8 cellular contexts compared by ENCODE assay signal in genomic region chr5:122311888-122312669, GRCh38. TPM values are rescaled to one million over a fixed set of nuclear protein-coding genes. Genes with fewer than 3 reads are reported as not detected.
DNase-seq lines count a peak whose midpoint lies in the region; ATAC-seq and TF ChIP-seq lines count a peak whose summit lies in the region.

Gene SNCAIP, plus strand, starts transcription at chr5:122312237. Its CDS starts 78,898 bp downstream, at chr5:122391135.

- TF ChIP-seq CTCF in Caco-2 (IDR thresholded peaks at IDR 0.05; ENCODE audit: insufficient read depth in 1 of 2, low read depth in 1 of 2, low read length in 1 of 2, severe bottlenecking in 1 of 2, unreplicated experiment in 1 of 2) (no peak), chondrocyte (IDR thresholded peaks at IDR 0.05) (no peak)

- no peaks in the 10 kb centered on the region for H3K27me3 ChIP-seq in Caco-2 (replicated peaks; ENCODE audit: control insufficient read depth, insufficient read depth, low read length)

- H3K4me3 Mint-ChIP-seq in Caco-2 (ENCODE audit: unreplicated experiment) = peak within 1 kb of the TSS; percentile 75
- H3K4me3 Mint-ChIP-seq in chondrocyte (ENCODE audit: unreplicated experiment) = peak within 1 kb of the TSS; percentile 68

- H3K9me3 Mint-ChIP-seq in Caco-2 (ENCODE audit: unreplicated experiment) = no peaks in the 10 kb centered on the region
- no peaks in the 10 kb centered on the region for H3K9me3 Mint-ChIP-seq in chondrocyte (ENCODE audit: low read depth)

- no peaks in the 10 kb centered on the region for H3K9me3 ChIP-seq in Caco-2

- H3K27ac Mint-ChIP-seq in Caco-2 (ENCODE audit: unreplicated experiment) (no peak within 1 kb of the TSS), chondrocyte (ENCODE audit: unreplicated experiment) (peak within 1 kb of the TSS; percentile 6)

- BruUV-seq in Caco-2 (replicated peaks; lab: Mats Ljungman, UMichigan) = no TSS peak

- peak; percentile 56 to 63 for DNase-seq in Caco-2
- DNase-seq in NCI-H446 treated with DMSO at 0.1 percent for 48 hours (lab: John Stamatoyannopoulos, UW) = peak; percentile 8
- DNase-seq in chondrocyte (ENCODE audit: low spot score) = peak; percentile 75
- peak; percentile 47 for DNase-seq in kidney tubule cell (ENCODE audit: low spot score)
- peak; percentile 4 for DNase-seq in stimulated activated naive CD8-positive, alpha-beta T cell treated with anti-CD3 and anti-CD28 coated beads, Interleukin-15, Interleukin-2, amounts not matched to agents 100 U/mL and 50 U/mL, for 24 hours
- DNase-seq in NCI-H2107 treated with DMSO at 0.1 percent for 48 hours (lab: John Stamatoyannopoulos, UW; ENCODE audit: unreplicated experiment) = no peak
- DNase-seq in NK-92 treated with Interleukin-12 subunit alpha and Interleukin-12 subunit beta, amount 100 ng/mL, for 24 hours (lab: John Stamatoyannopoulos, UW) = no peak

- H3K27me3 Mint-ChIP-seq in Caco-2 (ENCODE audit: insufficient read depth, unreplicated experiment) (peaks cover 6% of the 10 kb centered on the region), chondrocyte (ENCODE audit: low read depth) (peaks cover 16% of the 10 kb centered on the region)

- H3K36me3 ChIP-seq in Caco-2 (ENCODE audit: control insufficient read depth, insufficient read depth, low read length) = no peaks in the 10 kb centered on the region

- intact Hi-C loops in Caco-2 (cut with micrococcal nuclease; ENCODE audit: unreplicated experiment) = loop anchor here (2.0 to 10.0 kb wide), 5 partner anchors 21 to 350 kb away; partner anchors contain the start of gene SRFBP1

- H3K36me3 Mint-ChIP-seq in Caco-2 (ENCODE audit: insufficient read depth, unreplicated experiment) (no peaks in the 10 kb centered on the region), chondrocyte (ENCODE audit: low read depth) (no peaks in the 10 kb centered on the region)

- H3K4me1 Mint-ChIP-seq in Caco-2 (ENCODE audit: low read depth, unreplicated experiment) (peaks cover 9% of the 10 kb centered on the region), chondrocyte (ENCODE audit: low read depth) (peaks cover 18% of the 10 kb centered on the region)

- peak within 1 kb of the TSS; percentile 43 for H3K4me3 ChIP-seq in Caco-2 (ENCODE audit: low read depth, low read length)

- POLR2A ChIA-PET in Caco-2 (lab: Charles Lee) = no interaction called here

- no peaks in the 10 kb centered on the region for H3K4me1 ChIP-seq in Caco-2

- CTCF ChIA-PET in Caco-2 (lab: Charles Lee) = no interaction called here

- peak; percentile 60 for ATAC-seq in GM21390 (IDR thresholded peaks at IDR 0.05; ENCODE audit: unreplicated experiment)
- ATAC-seq in stimulated activated naive CD8-positive, alpha-beta T cell treated with anti-CD3 and anti-CD28 coated beads, Interleukin-15, Interleukin-2, amounts not matched to agents 100 U/mL and 50 U/mL, for 24 hours = peak; percentile 23

RNA-seq across cellular contexts. Expression of gene SNCAIP, which starts in this region (rescaled TPM):
- total RNA-seq in Caco-2 (2022) (1.0 and 1.2 TPM in 2 replicates), chondrocyte (1.2 to 2.6 TPM (median 1.6 TPM) in 3 replicates)

Comparison
In these comparisons a context has a peak if more than half of its experiments do, and no peak if none do; other contexts are left out.
1. DNase-seq: peak in Caco-2 (2 of 2), NCI-H446 treated with DMSO at 0.1 percent for 48 hours (single experiment), chondrocyte (single experiment), kidney tubule cell (single experiment) and stimulated activated naive CD8-positive, alpha-beta T cell treated with anti-CD3 and anti-CD28 coated beads, Interleukin-15, Interleukin-2, amounts not matched to agents 100 U/mL and 50 U/mL, for 24 hours (single experiment); none in NCI-H2107 treated with DMSO at 0.1 percent for 48 hours (single experiment) and NK-92 treated with Interleukin-12 subunit alpha and Interleukin-12 subunit beta, amount 100 ng/mL, for 24 hours (single experiment).